Comparison of ENCODE assay signal across 10 cellular contexts in the genomic region with DNA sequence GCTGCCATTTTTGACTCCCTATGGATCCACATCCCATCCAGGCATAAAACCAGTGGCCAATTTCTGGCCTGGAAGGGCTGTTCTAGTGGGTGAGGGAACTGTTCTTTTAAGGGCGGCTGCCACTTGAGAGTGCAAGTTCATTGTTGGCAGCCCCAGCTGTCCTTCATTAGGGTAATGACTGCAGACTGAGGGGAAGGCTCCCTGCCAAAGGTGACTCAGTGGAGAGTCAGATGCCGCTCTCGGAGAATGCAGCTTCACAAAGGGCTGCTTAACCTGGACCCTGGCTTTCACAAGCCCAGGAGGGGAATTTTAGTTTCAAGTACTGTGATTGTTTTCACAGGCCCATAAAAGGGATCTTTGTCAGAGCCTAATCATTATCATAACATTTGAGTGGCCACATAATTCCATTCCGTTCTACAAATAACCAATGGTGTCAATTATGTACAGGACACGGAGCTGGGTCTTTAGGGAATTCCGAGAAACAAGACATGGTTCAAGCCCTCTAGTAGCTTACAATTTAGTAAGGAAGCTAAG.
DNase-seq lines count a peak whose midpoint lies in the region; ATAC-seq and TF ChIP-seq lines count a peak whose summit lies in the region.
"Had no signal": no experiment of that assay in that cellular context is flagged by ENCODE, and none has a peak within 500 bp of the region (broad histone marks: within the 10 kb centered on the region; RNA-seq: fewer than 3 reads in every experiment).

No MANE protein-coding gene starts in this region.

- peak overlapping the region in 5 of 12 donors; percentile 5 to 25 (median 16) for H3K4me3 ChIP-seq in heart left ventricle
- no peak overlapping the region for H3K4me3 ChIP-seq in aorta (ENCODE audit: low read length in 2 of 2)

- H3K27me3 ChIP-seq in heart left ventricle: no peaks in the 10 kb centered on the region
- no peaks in the 10 kb centered on the region for H3K27me3 ChIP-seq in aorta (ENCODE audit: control insufficient read depth in 1 of 2, insufficient read depth in 2 of 2, low read length in 1 of 2)

- peak; percentile 94 to 99 (median 98) for ATAC-seq in heart left ventricle
- ATAC-seq in aorta (ENCODE audit: low FRiP score): peak; percentile 68
- ATAC-seq in GM21390 (IDR thresholded peaks at IDR 0.05; ENCODE audit: unreplicated experiment): no peak
- ATAC-seq in HG03342 (IDR thresholded peaks at IDR 0.05; ENCODE audit: unreplicated experiment): no peak

- peaks cover 0 to 18% (median 0%) of the 10 kb centered on the region in 12 donors for H3K9me3 ChIP-seq in heart left ventricle
- peaks cover 4% of the 10 kb centered on the region for H3K9me3 ChIP-seq in aorta (ENCODE audit: control insufficient read depth, low read length)

- DNase-seq in NCI-H1417 (lab: John Stamatoyannopoulos, UW) (peak; percentile 31 to 70 (median 43)), NCI-H1417 treated with DMSO at 0.1 percent for 48 hours (lab: John Stamatoyannopoulos, UW) (no peak), SHP77 treated with DMSO at 0.1 percent for 48 hours (lab: John Stamatoyannopoulos, UW) (peak; percentile 88), heart left ventricle (peak; percentile 64 to 89 (median 79)), aorta (peak; percentile 79 to 81), CD1c-positive myeloid dendritic cell (ENCODE audit: extremely low spot score) (no peak)

- no peak for TF ChIP-seq POLR2A in heart left ventricle (IDR thresholded peaks at IDR 0.05)

- H3K36me3 ChIP-seq in heart left ventricle (no peaks in the 10 kb centered on the region), aorta (ENCODE audit: control insufficient read depth in 1 of 2, insufficient read depth in 2 of 2, low read length in 1 of 2) (no peaks in the 10 kb centered on the region)

- intact Hi-C loops in heart left ventricle (cut with DNase I) (no loop called here), aorta (cut with DNase I) (no loop called here)

- peak overlapping the region in 9 of 12 donors; percentile 31 to 68 (median 51) for H3K27ac ChIP-seq in heart left ventricle
- H3K27ac ChIP-seq in aorta (ENCODE audit: low read depth in 1 of 2, low read length in 2 of 2): no peak overlapping the region
- H3K27ac ChIP-seq: 22Rv1, HL-60 had no signal

- no peak for TF ChIP-seq CTCF in heart left ventricle (IDR thresholded peaks at IDR 0.05)

- H3K4me1 ChIP-seq in heart left ventricle: peaks cover 0 to 15% (median 4%) of the 10 kb centered on the region in 12 donors
- no peaks in the 10 kb centered on the region for H3K4me1 ChIP-seq in aorta (ENCODE audit: control insufficient read depth in 1 of 2, insufficient read depth in 2 of 2, low read length in 2 of 2)

- 24 to 32% (median 28%) methylated on average over 6 of the region's 6 CpGs for WGBS in heart left ventricle, 4 donors
- WGBS in aorta, 2 donors: 11 to 12% methylated on average over 6 of the region's 6 CpGs

Comparison
In these comparisons a context has a peak if more than half of its experiments do, and no peak if none do; other contexts are left out.
1. DNase-seq: peak in NCI-H1417 (3 of 3), SHP77 treated with DMSO at 0.1 percent for 48 hours (single experiment), heart left ventricle (5 of 5) and aorta (2 of 2); none in NCI-H1417 treated with DMSO at 0.1 percent for 48 hours (single experiment) and CD1c-positive myeloid dendritic cell (single experiment).
2. ATAC-seq: peak in heart left ventricle (4 of 4) and aorta (single experiment); none in GM21390 (single experiment) and HG03342 (single experiment).
3. H3K27ac ChIP-seq: peak in heart left ventricle (9 of 12); none in aorta (0 of 2).